In the genomic region with DNA sequence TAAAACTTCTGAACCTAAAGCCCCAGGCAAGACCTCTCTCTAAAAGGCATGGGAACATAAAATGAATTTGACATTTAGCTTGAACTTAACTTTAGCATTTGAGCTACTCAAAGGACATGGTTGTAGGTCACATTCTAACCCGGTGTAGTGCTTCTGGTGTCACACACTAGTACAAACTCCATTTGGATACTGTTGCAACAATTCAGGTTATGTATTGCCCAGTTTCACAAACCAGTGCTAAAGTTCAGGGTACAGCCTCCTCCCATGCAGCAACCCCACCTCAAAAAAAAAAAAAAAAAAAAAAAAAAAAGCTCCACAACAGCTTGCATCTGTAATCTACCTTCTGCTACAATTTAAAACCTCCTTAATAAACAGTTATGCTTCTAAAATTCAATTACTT, we compare ENCODE assay signal across 12 cellular contexts. TPM values are rescaled to one million over a fixed set of nuclear protein-coding genes. Genes with fewer than 3 reads are reported as not detected.
DNase-seq lines count a peak whose midpoint lies in the region; ATAC-seq and TF ChIP-seq lines count a peak whose summit lies in the region.
"Had no signal": no experiment of that assay in that cellular context is flagged by ENCODE, and none has a peak within 500 bp of the region (broad histone marks: within the 10 kb centered on the region; RNA-seq: fewer than 3 reads in every experiment).

No MANE protein-coding gene starts in this region.

- CTCF ChIA-PET in activated CD8-positive, alpha-beta T cell treated with anti-CD3 and anti-CD28 coated beads for 36 hours (lab: Charles Lee): interaction anchor here (1.1 to 3.3 kb wide), 9 partner anchors 10 to 144 kb away, joined by 3 to 24 read pairs (median 5); a partner anchor contains a TSS
- CTCF ChIA-PET in activated CD8-positive, alpha-beta T cell treated with anti-CD3 and anti-CD28 coated beads, Interleukin-2, amount 10 ng/mL, durations not matched to agents 7 days and 5 days (lab: Charles Lee): interaction anchor here (0.7 to 5.7 kb wide), 10 partner anchors 9 to 144 kb away, joined by 3 to 40 read pairs (median 6); a partner anchor contains a TSS

- H3K36me3 ChIP-seq in thymus (ENCODE audit: control insufficient read depth, insufficient read depth): no peaks in the 10 kb centered on the region

- peaks cover 10% of the 10 kb centered on the region for H3K9me3 Mint-ChIP-seq in activated CD8-positive, alpha-beta T cell treated with anti-CD3 and anti-CD28 coated beads for 36 hours
- peaks cover 12% of the 10 kb centered on the region for H3K9me3 Mint-ChIP-seq in activated CD8-positive, alpha-beta T cell treated with anti-CD3 and anti-CD28 coated beads, Interleukin-2, amount 10 ng/mL, durations not matched to agents 7 days and 5 days (ENCODE audit: insufficient read depth)
- peaks cover 3% of the 10 kb centered on the region for H3K9me3 Mint-ChIP-seq in activated naive CD8-positive, alpha-beta T cell treated with anti-CD3 and anti-CD28 coated beads for 36 hours

- H3K9me3 ChIP-seq in thymus (ENCODE audit: control insufficient read depth): no peaks in the 10 kb centered on the region

- TF ChIP-seq CTCF in activated CD8-positive, alpha-beta T cell treated with anti-CD3 and anti-CD28 coated beads for 36 hours (IDR thresholded peaks at IDR 0.05): no peak
- no peak for TF ChIP-seq CTCF in GM13977 (IDR thresholded peaks at IDR 0.05; ENCODE audit: extremely low read depth, insufficient read depth, missing control alignments)

- H3K27ac Mint-ChIP-seq in activated CD8-positive, alpha-beta T cell treated with anti-CD3 and anti-CD28 coated beads for 36 hours: peak overlapping the region; percentile 82
- H3K27ac Mint-ChIP-seq in activated CD8-positive, alpha-beta T cell treated with anti-CD3 and anti-CD28 coated beads, Interleukin-2, amount 10 ng/mL, durations not matched to agents 7 days and 5 days: no peak overlapping the region
- H3K27ac Mint-ChIP-seq in activated naive CD8-positive, alpha-beta T cell treated with anti-CD3 and anti-CD28 coated beads for 36 hours: peak overlapping the region; percentile 65

- in situ Hi-C loops in GM13977 (cut with MboI; ENCODE audit: low pct_unique_long_range_greater_than_20kb, low sequenced_read_pairs, unreplicated experiment): no loop called here

- H3K4me3 ChIP-seq in thymus (ENCODE audit: low read length): no peak overlapping the region
- H3K4me3 ChIP-seq: coronary artery had no signal

- POLR2A ChIA-PET in activated CD8-positive, alpha-beta T cell treated with anti-CD3 and anti-CD28 coated beads for 36 hours (lab: Charles Lee): interaction anchor here (1.0 to 7.7 kb wide), 3 partner anchors 12 to 30 kb away, joined by 3 to 79 read pairs (median 3); no protein-coding TSS in a partner anchor
- POLR2A ChIA-PET in activated CD8-positive, alpha-beta T cell treated with anti-CD3 and anti-CD28 coated beads, Interleukin-2, amount 10 ng/mL, durations not matched to agents 7 days and 5 days (lab: Charles Lee): interaction anchor here (0.6 to 2.8 kb wide), 7 partner anchors 9 to 233 kb away, joined by 3 to 9 read pairs (median 4); a partner anchor contains a TSS

- WGBS in thymus: 72% methylated on average over 1 of the region's 1 CpG

- peaks cover 8% of the 10 kb centered on the region for H3K4me1 ChIP-seq in thymus (ENCODE audit: control insufficient read depth, insufficient read depth, low read length)

- H3K27ac ChIP-seq in thymus (ENCODE audit: low read depth): peak overlapping the region; percentile 60
- H3K27ac ChIP-seq: coronary artery had no signal

- no peaks in the 10 kb centered on the region for H3K27me3 Mint-ChIP-seq in activated CD8-positive, alpha-beta T cell treated with anti-CD3 and anti-CD28 coated beads for 36 hours
- no peaks in the 10 kb centered on the region for H3K27me3 Mint-ChIP-seq in activated CD8-positive, alpha-beta T cell treated with anti-CD3 and anti-CD28 coated beads, Interleukin-2, amount 10 ng/mL, durations not matched to agents 7 days and 5 days (ENCODE audit: low read depth)
- H3K27me3 Mint-ChIP-seq in activated naive CD8-positive, alpha-beta T cell treated with anti-CD3 and anti-CD28 coated beads for 36 hours: no peaks in the 10 kb centered on the region

- peaks cover 69% of the 10 kb centered on the region for H3K4me1 Mint-ChIP-seq in activated CD8-positive, alpha-beta T cell treated with anti-CD3 and anti-CD28 coated beads for 36 hours (ENCODE audit: low read depth)
- peaks cover 51% of the 10 kb centered on the region for H3K4me1 Mint-ChIP-seq in activated CD8-positive, alpha-beta T cell treated with anti-CD3 and anti-CD28 coated beads, Interleukin-2, amount 10 ng/mL, durations not matched to agents 7 days and 5 days (ENCODE audit: low read depth)
- H3K4me1 Mint-ChIP-seq in activated naive CD8-positive, alpha-beta T cell treated with anti-CD3 and anti-CD28 coated beads for 36 hours: peaks cover 60% of the 10 kb centered on the region

- peak overlapping the region; percentile 38 for H3K4me3 Mint-ChIP-seq in activated CD8-positive, alpha-beta T cell treated with anti-CD3 and anti-CD28 coated beads for 36 hours
- no peak overlapping the region for H3K4me3 Mint-ChIP-seq in activated CD8-positive, alpha-beta T cell treated with anti-CD3 and anti-CD28 coated beads, Interleukin-2, amount 10 ng/mL, durations not matched to agents 7 days and 5 days
- H3K4me3 Mint-ChIP-seq in activated naive CD8-positive, alpha-beta T cell treated with anti-CD3 and anti-CD28 coated beads for 36 hours: no peak overlapping the region

- no peak for DNase-seq in activated CD8-positive, alpha-beta T cell treated with anti-CD3 and anti-CD28 coated beads for 36 hours
- no peak for DNase-seq in activated CD8-positive, alpha-beta T cell treated with anti-CD3 and anti-CD28 coated beads, Interleukin-2, amount 10 ng/mL, durations not matched to agents 7 days and 5 days
- no peak for DNase-seq in activated naive CD8-positive, alpha-beta T cell treated with anti-CD3 and anti-CD28 coated beads for 36 hours
- DNase-seq in left kidney (ENCODE audit: low read depth, low spot score) (peak; percentile 51), DMS79 (lab: John Stamatoyannopoulos, UW) (no peak), GM13977 (ENCODE audit: low spot score) (no peak)
- DNase-seq: activated effector memory CD4-positive, alpha-beta T cell treated with Interleukin-2 at 50 U/mL for 16 hours; EL; NCI-H187 had no signal

- H3K36me3 Mint-ChIP-seq in activated CD8-positive, alpha-beta T cell treated with anti-CD3 and anti-CD28 coated beads for 36 hours (ENCODE audit: low read depth): peaks cover 40% of the 10 kb centered on the region
- H3K36me3 Mint-ChIP-seq in activated CD8-positive, alpha-beta T cell treated with anti-CD3 and anti-CD28 coated beads, Interleukin-2, amount 10 ng/mL, durations not matched to agents 7 days and 5 days (ENCODE audit: low read depth): peaks cover 42% of the 10 kb centered on the region
- peaks cover 52% of the 10 kb centered on the region for H3K36me3 Mint-ChIP-seq in activated naive CD8-positive, alpha-beta T cell treated with anti-CD3 and anti-CD28 coated beads for 36 hours

- intact Hi-C loops in activated CD8-positive, alpha-beta T cell treated with anti-CD3 and anti-CD28 coated beads for 36 hours (cut with micrococcal nuclease): no loop called here

- H3K27me3 ChIP-seq in thymus (ENCODE audit: control insufficient read depth, insufficient read depth): no peaks in the 10 kb centered on the region

- no peak for ATAC-seq in activated CD8-positive, alpha-beta T cell treated with anti-CD3 and anti-CD28 coated beads for 36 hours
- no peak for ATAC-seq in activated CD8-positive, alpha-beta T cell treated with anti-CD3 and anti-CD28 coated beads, Interleukin-2, amount 10 ng/mL, durations not matched to agents 7 days and 5 days
- no peak for ATAC-seq in HG02885 (IDR thresholded peaks at IDR 0.05; ENCODE audit: poor library complexity, unreplicated experiment)

RNA-seq across cellular contexts. Expression of a gene that starts 7.8 kb away (rescaled TPM):
- 10 to 100 TPM; 43.1 to 44.5 TPM for total RNA-seq in activated CD8-positive, alpha-beta T cell treated with anti-CD3 and anti-CD28 coated beads for 36 hours
- 10 to 100 TPM; 24.4 to 26.8 TPM for total RNA-seq in activated CD8-positive, alpha-beta T cell treated with anti-CD3 and anti-CD28 coated beads, Interleukin-2, amount 10 ng/mL, durations not matched to agents 7 days and 5 days
- total RNA-seq in activated naive CD8-positive, alpha-beta T cell treated with anti-CD3 and anti-CD28 coated beads for 36 hours: 10 to 100 TPM; 46.2 to 48.3 TPM
- polyA plus RNA-seq in thymus: 19.2 TPM

RNA-seq across cellular contexts. Expression of a gene that starts 38.6 kb away (rescaled TPM):
- total RNA-seq in activated CD8-positive, alpha-beta T cell treated with anti-CD3 and anti-CD28 coated beads for 36 hours: 1 to 10 TPM; 7.9 to 8.6 TPM
- total RNA-seq in activated CD8-positive, alpha-beta T cell treated with anti-CD3 and anti-CD28 coated beads, Interleukin-2, amount 10 ng/mL, durations not matched to agents 7 days and 5 days: 1 to 10 TPM; 5.9 to 7.9 TPM
- 10 to 100 TPM; 11.0 to 13.6 TPM for total RNA-seq in activated naive CD8-positive, alpha-beta T cell treated with anti-CD3 and anti-CD28 coated beads for 36 hours
- polyA plus RNA-seq in thymus: 17.9 TPM
